ENCODE assay signal across 21 cellular contexts in the genomic region with DNA sequence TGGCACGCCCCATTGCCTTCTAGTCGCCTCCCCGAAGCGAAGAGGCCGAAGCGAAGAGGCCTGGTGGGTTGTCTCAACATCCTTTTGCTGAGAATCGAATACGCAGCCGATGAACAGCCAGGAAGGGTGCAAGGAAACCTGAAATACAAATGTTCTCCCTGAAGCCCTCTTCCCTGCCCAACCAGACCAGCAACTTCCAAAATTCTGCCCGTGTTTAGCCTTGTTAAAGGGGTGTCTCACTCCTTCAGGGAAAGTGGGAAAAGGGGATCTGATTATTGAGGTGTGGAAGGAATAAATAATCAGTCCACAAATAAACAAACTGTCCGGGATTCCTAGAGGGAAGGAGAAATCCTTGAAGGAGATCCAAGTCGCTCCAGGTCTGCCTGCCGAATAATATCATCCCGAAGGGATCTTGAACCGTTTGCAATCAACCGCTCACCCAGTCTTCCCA. TPM values are rescaled to one million over a fixed set of nuclear protein-coding genes. Genes with fewer than 3 reads are reported as not detected.
DNase-seq lines count a peak whose midpoint lies in the region; ATAC-seq and TF ChIP-seq lines count a peak whose summit lies in the region.
"Had no signal": no experiment of that assay in that cellular context is flagged by ENCODE, and none has a peak within 500 bp of the region (broad histone marks: within the 10 kb centered on the region; RNA-seq: fewer than 3 reads in every experiment).

No MANE protein-coding gene starts in this region.

- peaks cover 9% of the 10 kb centered on the region for H3K27me3 ChIP-seq in adipocyte (replicated peaks; ENCODE audit: control insufficient read depth, insufficient read depth, low read length)
- H3K27me3 ChIP-seq in hepatocyte, result peaks cover 50% of the 10 kb centered on the region
- H3K27me3 ChIP-seq in trophoblast cell (ENCODE audit: insufficient read depth, low read length), result peaks cover 54% of the 10 kb centered on the region

- H2AK5ac ChIP-seq in trophoblast cell (ENCODE audit: low read length), result no peak overlapping the region

- H3K23ac ChIP-seq in trophoblast cell (ENCODE audit: low read length), result peak overlapping the region; percentile 80

- no peak overlapping the region for H2BK5ac ChIP-seq in trophoblast cell (ENCODE audit: low read depth, low read length, poor library complexity)

- H3K4me3 ChIP-seq in adipocyte (ENCODE audit: low read length), result peak overlapping the region; percentile 81
- no peak overlapping the region for H3K4me3 ChIP-seq in hepatocyte
- no peak overlapping the region for H3K4me3 ChIP-seq in trophoblast cell (ENCODE audit: low read depth, low read length)
- H3K4me3 ChIP-seq: MG63 had no signal

- H3K36me3 ChIP-seq in adipocyte (ENCODE audit: control insufficient read depth, insufficient read depth, low read length, severe bottlenecking) (no peaks in the 10 kb centered on the region), hepatocyte (replicated peaks; ENCODE audit: insufficient read depth, low read depth) (no peaks in the 10 kb centered on the region), trophoblast cell (ENCODE audit: control insufficient read depth in 1 of 2, insufficient read depth in 2 of 2, low read length in 2 of 2) (no peaks in the 10 kb centered on the region)

- H3K27ac Mint-ChIP-seq in HFFc6 (no peak overlapping the region), natural killer cell (no peak overlapping the region)
- H3K27ac Mint-ChIP-seq: activated T-helper 2 cell treated with anti-CD3 and anti-CD28 coated beads, Interferon-gamma antibody, Interleukin-2, Interleukin-4, amounts not matched to agents 10 μg/mL and 5 μg/mL and 100 μg/mL, durations not matched to agents 14 hours and 24 hours and 36 hours had no signal

- H3K9me3 ChIP-seq in adipocyte (ENCODE audit: control insufficient read depth, low read length) (no peaks in the 10 kb centered on the region), hepatocyte (ENCODE audit: low read depth) (no peaks in the 10 kb centered on the region), trophoblast cell (ENCODE audit: insufficient read depth, low read depth, low read length) (peaks cover 3% of the 10 kb centered on the region)
- H3K9me3 ChIP-seq: MG63 had no signal

- H3K4me3 Mint-ChIP-seq in HFFc6 (peak overlapping the region; percentile 47; the same call in 1 of the 2 replicates), natural killer cell (no peak overlapping the region)

- peaks cover 9% of the 10 kb centered on the region for H3K4me1 ChIP-seq in adipocyte (ENCODE audit: control insufficient read depth, insufficient read depth, low read length)
- H3K4me1 ChIP-seq in hepatocyte (ENCODE audit: insufficient read depth), result peaks cover 4% of the 10 kb centered on the region
- peaks cover 0 to 4% of the 10 kb centered on the region in 2 experiments for H3K4me1 ChIP-seq in trophoblast cell (ENCODE audit: control insufficient read depth in 1 of 2, insufficient read depth in 2 of 2, low read length in 2 of 2)

- H3K79me2 ChIP-seq in hepatocyte (no peaks in the 10 kb centered on the region), trophoblast cell (ENCODE audit: control insufficient read depth, insufficient read depth, low read length, poor library complexity) (no peaks in the 10 kb centered on the region)

- H3K4ac ChIP-seq in trophoblast cell (ENCODE audit: low read depth, low read length), result no peak overlapping the region

- peak overlapping the region; percentile 40 for H3K4me2 ChIP-seq in hepatocyte
- H3K4me2 ChIP-seq in trophoblast cell (ENCODE audit: low read length), result no peak overlapping the region

- H3K79me1 ChIP-seq in trophoblast cell (ENCODE audit: low read length), result no peaks in the 10 kb centered on the region

- no peak overlapping the region for H4K8ac ChIP-seq in trophoblast cell (ENCODE audit: low read depth, low read length)

- no peak overlapping the region for H4K12ac ChIP-seq in trophoblast cell (ENCODE audit: low read depth, low read length)

- DNase-seq in HFFc6 (no peak), adipocyte (ENCODE audit: low read depth) (no peak), hepatocyte (ENCODE audit: low spot score) (no peak), trophoblast cell (no peak), natural killer cell (no peak)
- DNase-seq in activated naive CD4-positive, alpha-beta T cell treated with anti-CD3 and anti-CD28 coated beads, Interleukin-2, amount 50 U/mL, for 16 hours, result no peak
- DNase-seq in stimulated activated naive CD4-positive, alpha-beta T cell (lab: John Stamatoyannopoulos, UW), result no peak
- DNase-seq: activated CD4-positive, alpha-beta T cell treated with anti-CD3 and anti-CD28 coated beads, Interleukin-2, amount 50 U/mL, for 48 hours; dorsolateral prefrontal cortex; hippocampal formation; left colon; MG63; NCI-H2029 treated with DMSO at 0.1 percent for 48 hours; NCI-H524 treated with DMSO at 0.1 percent for 48 hours; stimulated activated CD4-positive, alpha-beta T cell treated with anti-CD3 and anti-CD28 coated beads, Interleukin-4, amount 100 ng/mL, for 1 hour; stimulated activated CD8-positive, alpha-beta memory T cell treated with anti-CD3 and anti-CD28 coated beads, Interleukin-4, amount 100 ng/mL, for 48 hours had no signal

- H3K36me3 Mint-ChIP-seq in HFFc6 (ENCODE audit: low read depth), result peaks cover 14% of the 10 kb centered on the region
- no peaks in the 10 kb centered on the region for H3K36me3 Mint-ChIP-seq in natural killer cell

- H3K4me1 Mint-ChIP-seq in HFFc6 (ENCODE audit: low read depth), result peaks cover 31% of the 10 kb centered on the region
- peaks cover 7 to 8% of the 10 kb centered on the region in 2 donors for H3K4me1 Mint-ChIP-seq in natural killer cell

- H2AFZ ChIP-seq in hepatocyte, result no peak overlapping the region
- no peak overlapping the region for H2AFZ ChIP-seq in trophoblast cell (ENCODE audit: insufficient read depth, low read length, poor library complexity)

- H4K20me1 ChIP-seq in hepatocyte (ENCODE audit: insufficient read depth, poor library complexity, severe bottlenecking), result no peaks in the 10 kb centered on the region

- H3K14ac ChIP-seq in trophoblast cell (ENCODE audit: low read length), result no peak overlapping the region

- intact Hi-C loops in natural killer cell (cut with micrococcal nuclease), result no loop called here

- H4K91ac ChIP-seq in trophoblast cell (ENCODE audit: low read depth, low read length), result no peak overlapping the region

- H3K27me3 Mint-ChIP-seq in HFFc6 (ENCODE audit: insufficient read depth), result peaks cover 34% of the 10 kb centered on the region
- peaks cover 31 to 34% of the 10 kb centered on the region in 2 donors for H3K27me3 Mint-ChIP-seq in natural killer cell (ENCODE audit: low read depth in 2 of 2)

- ATAC-seq in natural killer cell, result no peak
- ATAC-seq in GM19023 (IDR thresholded peaks at IDR 0.05; ENCODE audit: unreplicated experiment), result no peak

- no peaks in the 10 kb centered on the region for H3K9me2 ChIP-seq in hepatocyte (replicated peaks; ENCODE audit: insufficient read depth)

- H3K9ac ChIP-seq in adipocyte (ENCODE audit: low read length) (peak overlapping the region; percentile 53), trophoblast cell (ENCODE audit: low read length) (no peak overlapping the region)

- no peak for TF ChIP-seq CTCF in HFFc6 (IDR thresholded peaks at IDR 0.05)
- no peak for TF ChIP-seq CTCF in hepatocyte (IDR thresholded peaks at IDR 0.05; ENCODE audit: poor library complexity)
- TF ChIP-seq CTCF in natural killer cell (IDR thresholded peaks at IDR 0.05), result no peak

- H3K9me3 Mint-ChIP-seq in HFFc6 (no peaks in the 10 kb centered on the region), natural killer cell (no peaks in the 10 kb centered on the region)
- H3K9me3 Mint-ChIP-seq: activated T-helper 2 cell treated with anti-CD3 and anti-CD28 coated beads, Interferon-gamma antibody, Interleukin-2, Interleukin-4, amounts not matched to agents 10 μg/mL and 5 μg/mL and 100 μg/mL, durations not matched to agents 14 hours and 24 hours and 36 hours had no signal

- 30% methylated on average over 16 of the region's 16 CpGs for WGBS in hepatocyte (ENCODE audit: low lambda C conversion rate, missing lambda C conversion rate)
- no CpG with 5 or more reads among the region's 16 CpGs for WGBS in trophoblast cell (ENCODE audit: extremely low coverage, insufficient coverage, insufficient read length)

- no peak overlapping the region for H2BK120ac ChIP-seq in trophoblast cell (ENCODE audit: insufficient read depth, low read length, poor library complexity)

- H3K27ac ChIP-seq in hepatocyte, result no peak overlapping the region
- no peak overlapping the region for H3K27ac ChIP-seq in trophoblast cell (ENCODE audit: low read depth, low read length)
- H3K27ac ChIP-seq: C4-2B had no signal

- H3K18ac ChIP-seq in trophoblast cell (ENCODE audit: low read length), result no peak overlapping the region

- no peak overlapping the region for H2BK12ac ChIP-seq in trophoblast cell (ENCODE audit: low read length)

RNA-seq across cellular contexts. Expression of a gene that starts 1.4 kb away (rescaled TPM):
- total RNA-seq in HFFc6 (2021; fragmentation: NEBNext Ultra II Directional; extraction: Animal tissue kit (Norgen Biotek cat#: 25700)), result 1 to 10 TPM; 6.3 to 8.4 (median 7.9) TPM
- total RNA-seq in hepatocyte (0.36 TPM in 1 of 2 replicates, not detected in the other), natural killer cell (under 1 TPM in 1 of 3 donors, not detected in 2; 0.14 TPM)
- polyA plus RNA-seq in hepatocyte, result 0.30 and 0.96 TPM in 2 replicates
- polyA plus RNA-seq in trophoblast cell (2013), result 1.2 TPM in 2 replicates
- total RNA-seq: OCI-LY7 had no signal
- polyA plus RNA-seq: neural cell had no signal

RNA-seq across cellular contexts. Expression of a gene that starts 10.2 kb away (rescaled TPM):
- 10 to 100 TPM; 16.8 to 18.6 (median 17.0) TPM for total RNA-seq in HFFc6 (2021; fragmentation: NEBNext Ultra II Directional; extraction: Animal tissue kit (Norgen Biotek cat#: 25700))
- total RNA-seq in hepatocyte (8.1 and 21.5 TPM in 2 replicates), natural killer cell (10 to 100 TPM; 14.3 to 22.0 (median 16.9) TPM)
- 11.5 and 15.3 TPM in 2 replicates for polyA plus RNA-seq in hepatocyte
- 9.5 and 9.8 TPM in 2 replicates for polyA plus RNA-seq in trophoblast cell (2013)

RNA-seq across cellular contexts. Expression of a gene that starts 13.1 kb away (rescaled TPM):
- total RNA-seq in HFFc6 (2021; fragmentation: NEBNext Ultra II Directional; extraction: Animal tissue kit (Norgen Biotek cat#: 25700)), result 10 to 100 TPM; 20.2 to 25.3 (median 21.6) TPM
- total RNA-seq in hepatocyte (2.0 and 3.1 TPM in 2 replicates), natural killer cell (under 1 TPM in 1 of 3 donors, not detected in 2; 0.10 TPM)
- 0.51 and 1.3 TPM in 2 replicates for polyA plus RNA-seq in hepatocyte
- polyA plus RNA-seq in trophoblast cell (2013), result 0.62 and 0.64 TPM in 2 replicates

RNA-seq across cellular contexts. Expression of a gene that starts 54.9 kb away (rescaled TPM):
- total RNA-seq in HFFc6 (2021; fragmentation: NEBNext Ultra II Directional; extraction: Animal tissue kit (Norgen Biotek cat#: 25700)), result 10 to 100 TPM; 12.5 to 20.5 (median 17.9) TPM
- total RNA-seq in hepatocyte, result 23.7 and 26.8 TPM in 2 replicates
- 30.0 and 37.4 TPM in 2 replicates for polyA plus RNA-seq in hepatocyte
- polyA plus RNA-seq in trophoblast cell (2013), result 0.08 and 0.11 TPM in 2 replicates
- total RNA-seq in natural killer cell, result not detected
- total RNA-seq: activated T-helper 2 cell treated with anti-CD3 and anti-CD28 coated beads, Interferon-gamma antibody, Interleukin-2, Interleukin-4, amounts not matched to agents 10 μg/mL and 5 μg/mL and 100 μg/mL, durations not matched to agents 14 hours and 24 hours and 36 hours; OCI-LY7 had no signal
- polyA plus RNA-seq: neural cell had no signal
